Comparison of ENCODE assay signal across 10 cellular contexts in genomic region chr2:55416826-55417568, GRCh38. TPM values are rescaled to one million over a fixed set of nuclear protein-coding genes. Genes with fewer than 3 reads are reported as not detected.
A peak's percentile ranks its signal among the peaks of the same experiment; 100 is the strongest.
DNase-seq lines count a peak whose midpoint lies in the region; ATAC-seq and TF ChIP-seq lines count a peak whose summit lies in the region.
"Had no signal": no experiment of that assay in that cellular context is flagged by ENCODE, and none has a peak within 500 bp of the region (broad histone marks: within the 10 kb centered on the region; RNA-seq: fewer than 3 reads in every experiment).

No MANE protein-coding gene starts in this region.

- H3K4me2 ChIP-seq in DND-41 (ENCODE audit: insufficient read depth, low read length) (peak overlapping the region; percentile 79), MM.1S (ENCODE audit: low read depth, low read length) (peak overlapping the region; percentile 60; the same call in 1 of the 2 replicates)

- peaks cover 30% of the 10 kb centered on the region for H3K36me3 ChIP-seq in DND-41 (ENCODE audit: insufficient read depth, low read length)
- H3K36me3 ChIP-seq in MM.1S (replicated peaks; ENCODE audit: insufficient read depth, low read length): no peaks in the 10 kb centered on the region
- H3K36me3 ChIP-seq: gastrocnemius medialis had no signal

- peak overlapping the region; percentile 86 for H3K9ac ChIP-seq in DND-41 (ENCODE audit: low read depth, low read length)
- H3K9ac ChIP-seq in MM.1S (ENCODE audit: low read length): no peak overlapping the region

- intact Hi-C loops in sciatic nerve (cut with DNase I): no loop called here

- H3K27ac ChIP-seq in DND-41 (ENCODE audit: low read length) (peak overlapping the region; percentile 39), MM.1S (ENCODE audit: low read length) (no peak overlapping the region)

- no peaks in the 10 kb centered on the region for H3K9me3 Mint-ChIP-seq in brain
- no peaks in the 10 kb centered on the region for H3K9me3 Mint-ChIP-seq in nephron
- H3K9me3 Mint-ChIP-seq: activated naive CD8-positive, alpha-beta T cell treated with anti-CD3 and anti-CD28 coated beads for 36 hours had no signal

- H3K79me2 ChIP-seq in DND-41 (ENCODE audit: insufficient read depth, low read length) (peaks cover 75% of the 10 kb centered on the region), MM.1S (ENCODE audit: low read length) (no peaks in the 10 kb centered on the region)

- DNase-seq in DND-41 (no peak), MM.1S (no peak), sciatic nerve (ENCODE audit: low spot score) (no peak), left lobe of liver (ENCODE audit: low spot score) (no peak)
- DNase-seq: activated naive CD8-positive, alpha-beta T cell treated with anti-CD3 and anti-CD28 coated beads for 36 hours; gastrocnemius medialis had no signal

- no peak for ATAC-seq in DND-41 (ENCODE audit: insufficient read depth, low read depth)
- no peak for ATAC-seq in sciatic nerve
- no peak for ATAC-seq in HG02981 (IDR thresholded peaks at IDR 0.05; ENCODE audit: unreplicated experiment)
- no peak for ATAC-seq in left lobe of liver
- no peak for ATAC-seq in GM18868 (IDR thresholded peaks at IDR 0.05; ENCODE audit: unreplicated experiment)
- ATAC-seq: gastrocnemius medialis had no signal

- H4K20me1 ChIP-seq in DND-41 (ENCODE audit: insufficient read depth, low read length) (peaks cover 2% of the 10 kb centered on the region; the same call in 1 of the 2 replicates), MM.1S (ENCODE audit: insufficient read depth, low read length) (no peaks in the 10 kb centered on the region)

- H3K27ac Mint-ChIP-seq in brain (peak overlapping the region in 3 of 5 experiments; percentile 36 to 98 (median 75)), nephron (peak overlapping the region in 1 of 3 experiments; percentile 52)
- H3K27ac Mint-ChIP-seq: activated naive CD8-positive, alpha-beta T cell treated with anti-CD3 and anti-CD28 coated beads for 36 hours had no signal

- no peak overlapping the region for H2AFZ ChIP-seq in DND-41 (ENCODE audit: low read depth, low read length)
- H2AFZ ChIP-seq in MM.1S (ENCODE audit: low read length): no peak overlapping the region

- TF ChIP-seq CTCF in DND-41 (IDR thresholded peaks at IDR 0.05; ENCODE audit: borderline replicate concordance, extremely low read depth, low read length, poor library complexity, severe bottlenecking) (no peak), MM.1S (IDR thresholded peaks at IDR 0.05; ENCODE audit: low read length) (no peak), brain (conservative IDR thresholded peaks at IDR 0.05) (no peak), nephron (IDR thresholded peaks at IDR 0.05; ENCODE audit: unreplicated experiment in 3 of 3) (no peak)

- H3F3A ChIP-seq in MM.1S (ENCODE audit: insufficient read depth, low read length): peaks cover 21% of the 10 kb centered on the region

- H3K4me3 ChIP-seq in DND-41 (ENCODE audit: low read depth in 1 of 2, low read length in 2 of 2) (peak overlapping the region; percentile 60 to 76; a peak in 3 of 4 replicates), MM.1S (ENCODE audit: low read length) (peak overlapping the region; percentile 10; the same call in 1 of the 2 replicates)

- H3K36me3 Mint-ChIP-seq in brain (peaks cover 29% of the 10 kb centered on the region), nephron (ENCODE audit: low read depth) (peaks cover 21% of the 10 kb centered on the region)

- H3K27me3 Mint-ChIP-seq in brain (peaks cover 24% of the 10 kb centered on the region), nephron (ENCODE audit: low read depth) (no peaks in the 10 kb centered on the region)

- H3K4me1 ChIP-seq in DND-41 (ENCODE audit: insufficient read depth, low read length) (peaks cover 40% of the 10 kb centered on the region), MM.1S (ENCODE audit: low read length) (peaks cover 19% of the 10 kb centered on the region)

- H3K9me2 ChIP-seq in MM.1S (replicated peaks; ENCODE audit: insufficient read depth, low read length): no peaks in the 10 kb centered on the region

- peaks cover 73% of the 10 kb centered on the region for H3K4me1 Mint-ChIP-seq in brain
- peaks cover 31% of the 10 kb centered on the region for H3K4me1 Mint-ChIP-seq in nephron

- H3K9me3 ChIP-seq in DND-41 (ENCODE audit: insufficient read depth, low read length, severe bottlenecking): no peaks in the 10 kb centered on the region
- no peaks in the 10 kb centered on the region for H3K9me3 ChIP-seq in MM.1S (replicated peaks; ENCODE audit: insufficient read depth, low read length)
- H3K9me3 ChIP-seq: gastrocnemius medialis had no signal

- no peaks in the 10 kb centered on the region for H3K27me3 ChIP-seq in DND-41 (ENCODE audit: insufficient read depth, low read length, poor library complexity)
- H3K27me3 ChIP-seq in MM.1S (replicated peaks; ENCODE audit: insufficient read depth, low read length): peaks cover 27% of the 10 kb centered on the region
- H3K27me3 ChIP-seq: gastrocnemius medialis had no signal

- H3K4me3 Mint-ChIP-seq in brain: peak overlapping the region; percentile 95 to 99 (median 98)
- peak overlapping the region in 2 of 3 experiments; percentile 43 to 96 for H3K4me3 Mint-ChIP-seq in nephron

RNA-seq across cellular contexts. Expression of gene CCDC88A, which starts 2.7 kb away (rescaled TPM):
- 10.3 TPM for polyA plus RNA-seq in brain (ENCODE audit: insufficient read depth, low read depth, low replicate concordance)
- 59.8 TPM for total RNA-seq in sciatic nerve
- 12.0 TPM for total RNA-seq in left lobe of liver
